ENCODE assay signal across 8 cellular contexts in the genomic region with DNA sequence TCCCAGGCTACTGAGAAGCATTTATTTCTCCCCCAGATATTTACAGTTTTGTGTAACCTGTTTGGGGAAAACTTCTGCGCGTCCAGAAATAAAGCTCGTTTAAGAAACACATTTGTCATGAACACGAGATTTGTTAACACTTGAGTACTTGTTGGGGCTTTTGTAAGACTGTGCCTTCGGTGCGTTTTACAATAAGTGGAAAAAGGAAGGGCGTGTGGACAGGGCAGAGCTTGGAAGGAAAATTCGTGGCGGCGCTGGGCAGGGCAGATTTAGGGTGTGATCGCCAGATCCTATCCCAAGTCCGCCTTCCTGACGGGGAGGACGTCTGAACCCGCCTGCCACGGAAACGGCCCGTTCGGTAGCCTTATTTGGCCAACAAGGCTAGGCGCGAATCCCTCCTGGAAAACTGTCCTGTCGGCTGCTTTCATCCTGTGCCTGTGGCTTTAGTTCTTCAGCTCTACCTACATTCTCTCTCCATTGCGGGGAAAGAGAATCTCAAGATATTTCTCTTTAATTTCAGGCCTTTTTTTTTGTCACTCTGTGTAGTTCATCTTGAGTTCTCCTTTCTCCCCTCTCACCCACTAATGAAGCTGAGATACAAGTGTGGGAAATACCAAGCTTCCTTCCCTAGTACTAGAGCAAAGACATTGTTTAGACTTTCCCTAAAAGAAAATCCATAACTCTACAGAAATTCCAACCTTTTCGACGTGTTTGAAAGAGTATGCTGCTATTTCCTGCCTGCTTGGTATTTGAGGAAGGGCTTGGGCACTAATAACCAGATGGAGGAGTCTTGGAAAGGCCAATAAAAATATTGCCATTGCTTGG. TPM values are rescaled to one million over a fixed set of nuclear protein-coding genes. Genes with fewer than 3 reads are reported as not detected.
DNase-seq lines count a peak whose midpoint lies in the region; ATAC-seq and TF ChIP-seq lines count a peak whose summit lies in the region.

No MANE protein-coding gene starts in this region.

- H3K4me3 ChIP-seq in astrocyte of the cerebellum (ENCODE audit: low read depth, low read length): peak overlapping the region; percentile 82
- H3K4me3 ChIP-seq in right cardiac atrium (ENCODE audit: low read length): peak overlapping the region; percentile 98

- WGBS in right cardiac atrium: under 1% methylated on average over 25 of the region's 25 CpGs

- DNase-seq in activated naive CD4-positive, alpha-beta T cell treated with Interleukin-2 at 50 U/mL for 16 hours: peak; percentile 14
- DNase-seq in activated naive CD4-positive, alpha-beta T cell treated with anti-CD3 and anti-CD28 coated beads, Interleukin-2, amount 50 U/mL, for 16 hours: no peak
- DNase-seq in RPMI8226 (peak; percentile 34), astrocyte of the cerebellum (ENCODE audit: low read depth) (peak; percentile 53), right cardiac atrium (peak; percentile 91 to 94 (median 92)), pons (ENCODE audit: low spot score) (peak; percentile 52), NCI-H2196 (lab: John Stamatoyannopoulos, UW; ENCODE audit: unreplicated experiment) (no peak)

- H3K27me3 ChIP-seq in right cardiac atrium (ENCODE audit: control insufficient read depth, insufficient read depth): no peaks in the 10 kb centered on the region

- no peak for TF ChIP-seq CTCF in astrocyte of the cerebellum (IDR thresholded peaks at IDR 0.05; ENCODE audit: low read depth, low read length, missing control alignments)

- intact Hi-C loops in right cardiac atrium (cut with DNase I): loop anchor here (2.0 to 10.0 kb wide), 5 partner anchors 40 to 142 kb away; no protein-coding TSS in a partner anchor

- in situ Hi-C loops in astrocyte of the cerebellum (cut with HindIII; ENCODE audit: low sequenced_read_pairs): no loop called here

- H3K27ac ChIP-seq in right cardiac atrium (ENCODE audit: low read length): peak overlapping the region; percentile 98

- H3K9me3 ChIP-seq in right cardiac atrium (ENCODE audit: control insufficient read depth, low read length): no peaks in the 10 kb centered on the region

- ATAC-seq in HG03135 (IDR thresholded peaks at IDR 0.05; ENCODE audit: unreplicated experiment): peak; percentile 15
- ATAC-seq in right cardiac atrium: peak; percentile 91 to 93

- H3K4me1 ChIP-seq in right cardiac atrium (ENCODE audit: control insufficient read depth, insufficient read depth, low read length): no peaks in the 10 kb centered on the region

RNA-seq across cellular contexts. Expression of a gene that starts 0.9 kb away (rescaled TPM):
- 100 to 1,000 TPM; 511 to 778 (median 584) TPM for total RNA-seq in right cardiac atrium
- 407 TPM for polyA plus RNA-seq in right cardiac atrium

Comparison
In these comparisons a context has a peak if more than half of its experiments do, and no peak if none do; other contexts are left out.
1. DNase-seq: peak in activated naive CD4-positive, alpha-beta T cell treated with Interleukin-2 at 50 U/mL for 16 hours (single experiment), RPMI8226 (single experiment), astrocyte of the cerebellum (single experiment), right cardiac atrium (3 of 3) and pons (single experiment); none in activated naive CD4-positive, alpha-beta T cell treated with anti-CD3 and anti-CD28 coated beads, Interleukin-2, amount 50 U/mL, for 16 hours (single experiment) and NCI-H2196 (single experiment).